9 cellular contexts compared by ENCODE assay signal in genomic region chr18:75408554-75409506, GRCh38. TPM values are rescaled to one million over a fixed set of nuclear protein-coding genes. Genes with fewer than 3 reads are reported as not detected.
DNase-seq lines count a peak whose midpoint lies in the region; ATAC-seq, FAIRE-seq and TF ChIP-seq lines count a peak whose summit lies in the region.
"Had no signal": no experiment of that assay in that cellular context is flagged by ENCODE, and none has a peak within 500 bp of the region (broad histone marks: within the 10 kb centered on the region; RNA-seq: fewer than 3 reads in every experiment).

No MANE protein-coding gene starts in this region.

- no peak overlapping the region for H3K4me2 ChIP-seq in GM12878 (ENCODE audit: control insufficient read depth, insufficient read depth)

- no TSS peak for BruUV-seq in GM12878 (replicated peaks; lab: Mats Ljungman, UMichigan)

- RAD21 ChIA-PET in GM12878 (lab: Charles Lee; ENCODE audit: unreplicated experiment): no interaction called here

- no peaks in the 10 kb centered on the region for H3K4me1 ChIP-seq in GM12878 (ENCODE audit: control insufficient read depth, insufficient read depth, low read length)
- peaks cover 7% of the 10 kb centered on the region for H3K4me1 ChIP-seq in testis

- intact Hi-C loops in GM12878 (cut with micrococcal nuclease; ENCODE audit: unreplicated experiment) (no loop called here), testis (cut with DNase I; ENCODE audit: low total_unique reads) (no loop called here)

- no peaks in the 10 kb centered on the region for H3K79me2 ChIP-seq in GM12878 (ENCODE audit: control insufficient read depth, insufficient read depth, low read length)

- TF ChIP-seq RAD21 in GM12878 (IDR thresholded peaks at IDR 0.05; ENCODE audit: insufficient read depth, low read depth, low read length): no peak

- H4K20me1 ChIP-seq in GM12878 (ENCODE audit: control insufficient read depth, insufficient read depth): no peaks in the 10 kb centered on the region

- H3K4me3 ChIP-seq in GM12878 (no peak overlapping the region), testis (no peak overlapping the region)

- ATAC-seq in GM12878: no peak

- TF ChIP-seq POLR2A in GM12878 (IDR thresholded peaks at IDR 0.05; ENCODE audit: low read depth, low read length) (no peak), testis (IDR thresholded peaks at IDR 0.05) (no peak)

- H3K27me3 ChIP-seq in GM12878 (replicated peaks in 1 of 2; ENCODE audit: control insufficient read depth in 2 of 2, insufficient read depth in 2 of 2, low read length in 1 of 2) (no peaks in the 10 kb centered on the region; a peak in 1 of 4 replicates), testis (no peaks in the 10 kb centered on the region)

- WGBS in GM12878 (ENCODE audit: insufficient coverage, insufficient replicate concordance, low lambda C conversion rate, missing lambda C conversion rate): 41% methylated on average over 10 of the region's 10 CpGs
- 93 to 96% methylated on average over 8 to 10 of the region's 10 CpGs for WGBS in testis, 2 donors

- SMC1A ChIA-PET in GM12878 (lab: Charles Lee; ENCODE audit: uncharacterized antibody, unreplicated experiment): no interaction called here

- DNase-seq in GM04504 (ENCODE audit: low read depth) (peak; percentile 91), NCI-H345 (lab: John Stamatoyannopoulos, UW) (peak; percentile 96), GM12878 (ENCODE audit: low read depth, low spot score) (no peak), midbrain (lab: John Stamatoyannopoulos, UW) (no peak), DMS114 treated with DMSO at 0.1 percent for 48 hours (lab: John Stamatoyannopoulos, UW; ENCODE audit: unreplicated experiment) (no peak), DMS79 (lab: John Stamatoyannopoulos, UW) (no peak), testis (no peak)
- DNase-seq in stimulated activated CD4-positive, alpha-beta T cell treated with anti-CD3 and anti-CD28 coated beads, Interleukin-12 subunit alpha, Interleukin-12 subunit beta, amount 100 ng/mL, for 24 hours (ENCODE audit: low read depth in 2 of 2): peak; percentile 2 to 12

- H3K27ac ChIP-seq in GM12878 (ENCODE audit: control insufficient read depth, insufficient read depth): no peak overlapping the region
- H3K27ac ChIP-seq in testis: no peak overlapping the region

- no peak overlapping the region for H2AFZ ChIP-seq in GM12878 (ENCODE audit: control insufficient read depth, low read depth, low read length)

- POLR2A ChIA-PET in GM12878 (lab: Charles Lee): no interaction called here

- CTCF ChIA-PET in GM12878 (lab: Yijun Ruan, JAX): no interaction called here

- H3K9me3 ChIP-seq in GM12878 (replicated peaks; ENCODE audit: control insufficient read depth, insufficient read depth, low read length) (no peaks in the 10 kb centered on the region), testis (no peaks in the 10 kb centered on the region)

- in situ Hi-C loops in GM12878 (cut with MboI): no loop called here

- H3K9ac ChIP-seq in GM12878 (ENCODE audit: control insufficient read depth, insufficient read depth, low read length): no peak overlapping the region

- TF ChIP-seq CTCF in GM12878 (IDR thresholded peaks at IDR 0.05 in 2 of 3, conservative IDR thresholded peaks at IDR 0.05 in 1 of 3; ENCODE audit: control insufficient read depth in 2 of 3, extremely low read depth in 1 of 3, insufficient read depth in 1 of 3, low read depth in 3 of 3, low read length in 3 of 3) (no peak), testis (IDR thresholded peaks at IDR 0.05) (no peak)

- TF ChIP-seq EP300 in GM12878 (IDR thresholded peaks at IDR 0.05; ENCODE audit: borderline replicate concordance in 1 of 2, control insufficient read depth in 1 of 2, low read depth in 2 of 2, low read length in 2 of 2): no peak

- FAIRE-seq in GM12878 (lab: Jason Lieb, UNC): no peak
- FAIRE-seq: TTC549 had no signal

- H3K36me3 ChIP-seq in GM12878 (ENCODE audit: control insufficient read depth in 2 of 2, insufficient read depth in 2 of 2, low read length in 1 of 2): no peaks in the 10 kb centered on the region
- H3K36me3 ChIP-seq in testis (ENCODE audit: low read depth, missing control alignments): no peaks in the 10 kb centered on the region

TF ChIP-seq in GM12878, 131 proteins besides CTCF, POLR2A, EP300 and RAD21:
- TF ChIP-seq ZNF274 (IDR thresholded peaks at IDR 0.05; ENCODE audit: insufficient read depth, insufficient read length) (no peak), WRNIP1 (IDR thresholded peaks at IDR 0.05; ENCODE audit: borderline replicate concordance, low read depth, low read length) (no peak), STAT1 (conservative IDR thresholded peaks at IDR 0.05) (no peak), BCL3 (IDR thresholded peaks at IDR 0.05; ENCODE audit: borderline replicate concordance, insufficient read depth, low read depth, low read length, poor library complexity, severe bottlenecking) (peak; percentile 68), ZZZ3 (IDR thresholded peaks at IDR 0.05; ENCODE audit: control insufficient read depth, insufficient read length, low read depth) (no peak)

RNA-seq across cellular contexts. Expression of gene SMIM21, which starts 18.7 kb away (rescaled TPM):
- not detected in 2 replicates for total RNA-seq in GM12878 (2013; cell fraction: nucleolus; rRNA removed)
- total RNA-seq in GM12878 (2014; rRNA removed) (not detected in 2 replicates), GM12878 (2014; rRNA removed; fragmentation: Illumina TruSeq; extraction: Trizol) (not detected in 2 replicates), GM12878 (2021) (not detected in 2 replicates), testis (1 to 10 TPM in 1 of 2 donors, under 1 TPM in 1; 0.50 to 2.8 TPM)
- not detected for polyA plus RNA-seq in GM12878 (2011; ENCODE audit: low read depth)
- polyA plus RNA-seq in GM12878 (2011; rRNA removed) (not detected in 2 replicates), GM12878 (2014; fragmentation: Illumina TruSeq; extraction: Trizol) (not detected in 2 replicates), GM12878 (2014; fragmentation: Nextera tagmentation; extraction: Ambion mirVana) (not detected), GM12878 (2014; rRNA removed) (not detected in 2 replicates), GM12878 (2016; fragmentation: Nextera tagmentation; extraction: Ambion mirVana) (not detected), testis (ENCODE audit: insufficient read depth, low read depth, low replicate concordance) (3.2 TPM)
- polyA plus RNA-seq in GM12878 (2011; cell fraction: cytosol; rRNA removed): not detected in 2 replicates
- not detected in 2 replicates for polyA plus RNA-seq in GM12878 (2011; cell fraction: nucleus; rRNA removed)
- not detected in 2 replicates for polyA plus RNA-seq in GM12878 (2012)
- not detected in 2 replicates for polyA minus RNA-seq in GM12878 (2011; rRNA and poly(A)+ RNA removed)
- polyA minus RNA-seq in GM12878 (2011; cell fraction: cytosol; rRNA and poly(A)+ RNA removed): not detected in 2 replicates
- not detected in 2 replicates for polyA minus RNA-seq in GM12878 (2011; cell fraction: nucleus; rRNA and poly(A)+ RNA removed)

Comparison
In these comparisons a context has a peak if more than half of its experiments do, and no peak if none do; other contexts are left out.
1. DNase-seq: peak in GM04504 (single experiment), NCI-H345 (single experiment) and stimulated activated CD4-positive, alpha-beta T cell treated with anti-CD3 and anti-CD28 coated beads, Interleukin-12 subunit alpha, Interleukin-12 subunit beta, amount 100 ng/mL, for 24 hours (2 of 2); none in GM12878 (single experiment), midbrain (single experiment), DMS114 treated with DMSO at 0.1 percent for 48 hours (single experiment), DMS79 (single experiment) and testis (single experiment).